10 cellular contexts compared by ENCODE assay signal in genomic region chr1:220370041-220370700, GRCh38.
DNase-seq lines count a peak whose midpoint lies in the region; ATAC-seq and TF ChIP-seq lines count a peak whose summit lies in the region.
"Had no signal": no experiment of that assay in that cellular context is flagged by ENCODE, and none has a peak within 500 bp of the region (broad histone marks: within the 10 kb centered on the region; RNA-seq: fewer than 3 reads in every experiment).

No MANE protein-coding gene starts in this region.

- no peaks in the 10 kb centered on the region; the same call in 1 of the 2 replicates for H3K27me3 Mint-ChIP-seq in WTC11 (ENCODE audit: low read depth)
- H3K27me3 Mint-ChIP-seq in type B pancreatic cell: no peaks in the 10 kb centered on the region

- H3K36me3 ChIP-seq in left ventricle myocardium inferior: no peaks in the 10 kb centered on the region

- H3K4me1 Mint-ChIP-seq in WTC11 (peaks cover 39% of the 10 kb centered on the region), type B pancreatic cell (ENCODE audit: unreplicated experiment) (peaks cover 39% of the 10 kb centered on the region)

- H3K4me1 ChIP-seq in left ventricle myocardium inferior: peaks cover 32% of the 10 kb centered on the region

- peak overlapping the region; percentile 62 for H3K27ac ChIP-seq in left ventricle myocardium inferior (replicated peaks)

- no peak for TF ChIP-seq CTCF in WTC11 (IDR thresholded peaks at IDR 0.05)
- TF ChIP-seq CTCF in left ventricle myocardium inferior (IDR thresholded peaks at IDR 0.05; ENCODE audit: borderline replicate concordance): no peak
- no peak for TF ChIP-seq CTCF in type B pancreatic cell (conservative IDR thresholded peaks at IDR 0.05)

- intact Hi-C loops in left ventricle myocardium inferior (cut with micrococcal nuclease): no loop called here

- peaks cover 5% of the 10 kb centered on the region for H3K9me3 Mint-ChIP-seq in WTC11
- peaks cover 9% of the 10 kb centered on the region for H3K9me3 Mint-ChIP-seq in type B pancreatic cell

- H3K27ac Mint-ChIP-seq in WTC11: peak overlapping the region; percentile 38
- peak overlapping the region; percentile 99 for H3K27ac Mint-ChIP-seq in type B pancreatic cell

- CTCF ChIA-PET in WTC11 (lab: Charles Lee): interaction anchor here (0.6 to 0.9 kb wide), 3 partner anchors 74 to 363 kb away, joined by 3 read pairs; no protein-coding TSS in a partner anchor

- no peak overlapping the region for H3K4me3 ChIP-seq in left ventricle myocardium inferior

- ATAC-seq in WTC11: no peak
- no peak for ATAC-seq in HG02885 (IDR thresholded peaks at IDR 0.05; ENCODE audit: poor library complexity, unreplicated experiment)

- POLR2A ChIA-PET in WTC11 (lab: Charles Lee): no interaction called here

- no peaks in the 10 kb centered on the region for H3K27me3 ChIP-seq in left ventricle myocardium inferior (ENCODE audit: low read depth)

- H3K4me3 Mint-ChIP-seq in WTC11: no peak overlapping the region
- peak overlapping the region; percentile 26 for H3K4me3 Mint-ChIP-seq in type B pancreatic cell

- H3K9me3 ChIP-seq in left ventricle myocardium inferior (replicated peaks): peaks cover 5% of the 10 kb centered on the region

- H3K36me3 Mint-ChIP-seq in WTC11 (0 out of 2 replicates have a peak, but pooled peaks cover 3% of the 10 kb centered on the region), type B pancreatic cell (peaks cover 3% of the 10 kb centered on the region)

- DNase-seq in NCI-H1417 (lab: John Stamatoyannopoulos, UW) (peak in 2 of 3 experiments; percentile 13 to 43), NCI-H1417 treated with DMSO at 0.1 percent for 48 hours (lab: John Stamatoyannopoulos, UW) (no peak), WTC11 (ENCODE audit: low spot score) (no peak), left ventricle myocardium inferior (no peak), type B pancreatic cell (ENCODE audit: extremely low spot score, unreplicated experiment) (no peak), NCI-H1048 (lab: John Stamatoyannopoulos, UW) (no peak), ureter (ENCODE audit: low spot score) (no peak)
- DNase-seq: activated naive CD4-positive, alpha-beta T cell treated with anti-CD3 and anti-CD28 coated beads, Interleukin-2, amount 50 U/mL, for 16 hours; stimulated activated CD4-positive, alpha-beta T cell treated with anti-CD3 and anti-CD28 coated beads, Interleukin-4, amount 100 ng/mL, for 4 hours had no signal

TF ChIP-seq in WTC11, 78 proteins besides CTCF, POLR2A, EP300 and RAD21:
- no peak for TF ChIP-seq ZBTB43 (CRISPR knock-in tag; IDR thresholded peaks at IDR 0.05)
- no peak for TF ChIP-seq ZNF425 (CRISPR knock-in tag; conservative IDR thresholded peaks at IDR 0.05)
- TF ChIP-seq HMGA2 (CRISPR knock-in tag; IDR thresholded peaks at IDR 0.05): no peak
- TF ChIP-seq ZNF219 (CRISPR knock-in tag; IDR thresholded peaks at IDR 0.05; ENCODE audit: borderline replicate concordance): no peak
- no peak for TF ChIP-seq ZMAT4 (CRISPR knock-in tag; IDR thresholded peaks at IDR 0.05)
- no peak for TF ChIP-seq CREM (CRISPR knock-in tag; IDR thresholded peaks at IDR 0.05)

Comparison
In these comparisons a context has a peak if more than half of its experiments do, and no peak if none do; other contexts are left out.
1. DNase-seq: peak in NCI-H1417 (2 of 3); none in NCI-H1417 treated with DMSO at 0.1 percent for 48 hours (single experiment), WTC11 (single experiment), left ventricle myocardium inferior (single experiment), type B pancreatic cell (single experiment), NCI-H1048 (single experiment) and ureter (single experiment).